ENCODE assay signal across 22 cellular contexts in the genomic region with DNA sequence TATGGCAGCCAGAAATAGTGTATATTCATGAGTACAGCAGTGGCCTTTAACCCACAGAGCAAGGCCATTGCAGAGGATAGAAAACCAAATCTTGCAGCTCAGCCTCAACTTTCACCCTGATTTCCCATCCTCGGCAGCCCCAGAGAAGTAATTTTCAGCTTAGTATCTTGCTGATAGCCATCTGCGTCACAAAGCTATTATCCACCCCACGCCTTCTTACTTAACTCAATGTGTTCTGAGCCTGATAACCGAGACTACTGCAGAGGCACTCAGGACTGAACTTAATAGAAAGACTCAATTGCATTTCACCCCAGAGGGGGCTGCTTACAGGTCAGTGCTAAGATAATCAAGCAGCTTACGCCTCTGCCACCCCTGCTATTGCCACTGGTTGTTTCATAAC.
A peak's percentile ranks its signal among the peaks of the same experiment; 100 is the strongest.
DNase-seq lines count a peak whose midpoint lies in the region; ATAC-seq and TF ChIP-seq lines count a peak whose summit lies in the region.
"Had no signal": no experiment of that assay in that cellular context is flagged by ENCODE, and none has a peak within 500 bp of the region (broad histone marks: within the 10 kb centered on the region; RNA-seq: fewer than 3 reads in every experiment).

No MANE protein-coding gene starts in this region.

- ATAC-seq in right lobe of liver: no peak
- no peak for ATAC-seq in GM18861 (IDR thresholded peaks at IDR 0.05; ENCODE audit: unreplicated experiment)
- ATAC-seq: A549 had no signal

- TF ChIP-seq CTCF in nephron (IDR thresholded peaks at IDR 0.05; ENCODE audit: unreplicated experiment in 3 of 3) (no peak), MM.1S (IDR thresholded peaks at IDR 0.05; ENCODE audit: low read length) (no peak), right lobe of liver (IDR thresholded peaks at IDR 0.05) (no peak)

- peak overlapping the region; percentile 7 to 45 (median 11) for H3K27ac Mint-ChIP-seq in nephron

- H3K4me1 Mint-ChIP-seq in nephron: no peaks in the 10 kb centered on the region

- no peaks in the 10 kb centered on the region for H3K27me3 Mint-ChIP-seq in nephron (ENCODE audit: low read depth)

- H3K9me3 Mint-ChIP-seq in nephron: no peaks in the 10 kb centered on the region

- H3K36me3 ChIP-seq in MM.1S (replicated peaks; ENCODE audit: insufficient read depth, low read length) (no peaks in the 10 kb centered on the region), right lobe of liver (no peaks in the 10 kb centered on the region)
- H3K36me3 ChIP-seq: Peyer's patch had no signal

- no peak overlapping the region for H3K9ac ChIP-seq in MM.1S (ENCODE audit: low read length)
- H3K9ac ChIP-seq: SK-N-SH had no signal

- H3K27me3 ChIP-seq in MM.1S (replicated peaks; ENCODE audit: insufficient read depth, low read length) (no peaks in the 10 kb centered on the region), right lobe of liver (peaks cover 0 to 7% of the 10 kb centered on the region in 2 donors)
- H3K27me3 ChIP-seq: Peyer's patch had no signal

- H3K9me3 ChIP-seq in MM.1S (replicated peaks; ENCODE audit: insufficient read depth, low read length) (no peaks in the 10 kb centered on the region), right lobe of liver (no peaks in the 10 kb centered on the region)
- H3K9me3 ChIP-seq: A549, Peyer's patch, SK-N-SH had no signal

- H2AFZ ChIP-seq in MM.1S (ENCODE audit: low read length): no peak overlapping the region

- peak; percentile 51 for DNase-seq in D341Med (ENCODE audit: low spot score)
- DNase-seq in NCI-H82 treated with DMSO at 0.1 percent for 48 hours (lab: John Stamatoyannopoulos, UW; ENCODE audit: unreplicated experiment): peak; percentile 76
- DNase-seq in ecto neural progenitor cell (ENCODE audit: low spot score): peak; percentile 50
- no peak for DNase-seq in MM.1S
- no peak for DNase-seq in right lobe of liver
- no peak for DNase-seq in NCI-H2081 (lab: John Stamatoyannopoulos, UW)
- DNase-seq: DMS53, HCEC 1CT, MV-4-11, NCI-H1417 treated with DMSO at 0.1 percent for 48 hours, NCI-H1930, NCI-H2171 treated with DMSO at 0.1 percent for 48 hours, NCI-H510A, NCI-H774, Peyer's patch, Right ventricle myocardium superior, SK-N-SH had no signal

- intact Hi-C loops in right lobe of liver (cut with DNase I): no loop called here

- no peak for TF ChIP-seq POLR2A in right lobe of liver (IDR thresholded peaks at IDR 0.05)

- H3K27ac ChIP-seq in MM.1S (ENCODE audit: low read length) (no peak overlapping the region), right lobe of liver (no peak overlapping the region)
- H3K27ac ChIP-seq: A549, C4-2B, HL-60, Peyer's patch had no signal

- H4K20me1 ChIP-seq in MM.1S (ENCODE audit: insufficient read depth, low read length): no peaks in the 10 kb centered on the region

- no peak overlapping the region for H3K4me2 ChIP-seq in MM.1S (ENCODE audit: low read depth, low read length)
- H3K4me2 ChIP-seq: A549, SK-N-SH had no signal

- H3K4me3 Mint-ChIP-seq in nephron: no peak overlapping the region

- WGBS in right lobe of liver (ENCODE audit: insufficient coverage, low coverage, low lambda C conversion rate, missing lambda C conversion rate): 55% methylated on average over 5 of the region's 5 CpGs

- H3F3A ChIP-seq in MM.1S (ENCODE audit: insufficient read depth, low read length): no peaks in the 10 kb centered on the region

- H3K79me2 ChIP-seq in MM.1S (ENCODE audit: low read length): no peaks in the 10 kb centered on the region

- H3K9me2 ChIP-seq in MM.1S (replicated peaks; ENCODE audit: insufficient read depth, low read length): no peaks in the 10 kb centered on the region
- H3K9me2 ChIP-seq: SK-N-SH had no signal

- H3K4me1 ChIP-seq in MM.1S (ENCODE audit: low read length) (no peaks in the 10 kb centered on the region), right lobe of liver (no peaks in the 10 kb centered on the region)
- H3K4me1 ChIP-seq: A549, Peyer's patch had no signal

- H3K4me3 ChIP-seq in MM.1S (ENCODE audit: low read length) (no peak overlapping the region), right lobe of liver (no peak overlapping the region)
- H3K4me3 ChIP-seq: A549, Peyer's patch had no signal

- no peaks in the 10 kb centered on the region for H3K36me3 Mint-ChIP-seq in nephron (ENCODE audit: low read depth)

Comparison
In these comparisons a context has a peak if more than half of its experiments do, and no peak if none do; other contexts are left out.
1. DNase-seq: peak in D341Med (single experiment), NCI-H82 treated with DMSO at 0.1 percent for 48 hours (single experiment) and ecto neural progenitor cell (single experiment); none in MM.1S (single experiment), right lobe of liver (0 of 3) and NCI-H2081 (0 of 2).